Comparison of ENCODE assay signal across 8 cellular contexts in the genomic region with DNA sequence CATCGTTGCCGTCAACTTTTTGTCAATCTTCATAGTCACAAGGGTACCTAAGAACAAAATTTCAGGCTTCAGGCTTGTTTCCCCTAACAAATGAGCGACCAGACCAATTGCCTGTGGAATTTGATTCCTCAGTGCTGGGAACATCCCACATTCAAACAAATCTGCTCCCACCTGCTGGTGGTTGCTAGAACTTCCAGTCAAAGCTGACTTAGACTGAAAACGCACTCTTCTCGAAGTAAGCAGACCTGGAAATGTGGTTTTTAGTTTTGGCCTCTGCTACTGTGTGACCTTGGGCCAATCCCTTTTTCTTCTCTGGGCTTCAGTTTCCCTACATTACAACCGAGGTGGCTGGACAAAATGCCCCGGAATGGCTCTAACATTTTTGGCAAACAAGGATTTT. TPM values are rescaled to one million over a fixed set of nuclear protein-coding genes. Genes with fewer than 3 reads are reported as not detected.
DNase-seq lines count a peak whose midpoint lies in the region; ATAC-seq, FAIRE-seq and TF ChIP-seq lines count a peak whose summit lies in the region.

No MANE protein-coding gene starts in this region.

- ATAC-seq in GM21576 (IDR thresholded peaks at IDR 0.05; ENCODE audit: unreplicated experiment) = no peak
- no peak for ATAC-seq in HG03460 (IDR thresholded peaks at IDR 0.05; ENCODE audit: unreplicated experiment)

- DNase-seq in AG08395 (ENCODE audit: low spot score) (peak; percentile 55), GM12892 (ENCODE audit: insufficient read length) (no peak), NCI-H1092 treated with DMSO at 0.1 percent for 48 hours (lab: John Stamatoyannopoulos, UW) (peak; percentile 40), amniotic epithelial cell (ENCODE audit: low read depth) (peak; percentile 51), kidney epithelial cell (ENCODE audit: low read depth) (no peak), NCI-H2081 treated with DMSO at 0.1 percent for 48 hours (lab: John Stamatoyannopoulos, UW) (no peak)

- H3K36me3 ChIP-seq in kidney epithelial cell (ENCODE audit: control insufficient read depth, insufficient read depth, low read length) = no peaks in the 10 kb centered on the region

- no peak overlapping the region for H3K4me3 ChIP-seq in kidney epithelial cell (ENCODE audit: low read depth, low read length)

- peak; percentile 33 for FAIRE-seq in GM12892 (lab: Jason Lieb, UNC)

- peak; percentile 49 for TF ChIP-seq CTCF in kidney epithelial cell (IDR thresholded peaks at IDR 0.05; ENCODE audit: insufficient read depth, low read length, poor library complexity, severe bottlenecking)

- peaks cover 25% of the 10 kb centered on the region for H3K27me3 ChIP-seq in kidney epithelial cell (ENCODE audit: control insufficient read depth, insufficient read depth, low read length)

- TF ChIP-seq POLR2A in GM12892 (IDR thresholded peaks at IDR 0.05; ENCODE audit: low read depth, low read length) = no peak

RNA-seq across cellular contexts. Expression of gene GABRQ, which starts 1.8 kb away (rescaled TPM):
- polyA plus RNA-seq in GM12892 (2012; ENCODE audit: missing spikeins) = not detected
- total RNA-seq in kidney epithelial cell = 0.08 and 0.34 TPM in 2 replicates

Comparison
In these comparisons a context has a peak if more than half of its experiments do, and no peak if none do; other contexts are left out.
1. DNase-seq: peak in AG08395 (single experiment), NCI-H1092 treated with DMSO at 0.1 percent for 48 hours (single experiment) and amniotic epithelial cell (single experiment); none in GM12892 (single experiment), kidney epithelial cell (single experiment) and NCI-H2081 treated with DMSO at 0.1 percent for 48 hours (single experiment).